ENCODE assay signal across 2 cellular contexts in genomic region chr3:77530870-77531269, GRCh38.
TF ChIP-seq lines count a peak whose summit lies in the region.

No MANE protein-coding gene starts in this region.

TF ChIP-seq in IMR-90, 13 proteins besides CTCF, POLR2A, EP300 and RAD21 (continued from another document):
- TF ChIP-seq RFX5 (IDR thresholded peaks at IDR 0.05; ENCODE audit: low read depth, low read length), result no peak
- no peak for TF ChIP-seq MAFK (IDR thresholded peaks at IDR 0.05; ENCODE audit: low read depth, low read length)

TF ChIP-seq in HepG2, 621 proteins besides CTCF, POLR2A, EP300 and RAD21 (continued from another document):
- no peak for TF ChIP-seq ZNF746 (CRISPR knock-in tag; IDR thresholded peaks at IDR 0.05)
- no peak for TF ChIP-seq GPN1 (CRISPR knock-in tag; IDR thresholded peaks at IDR 0.05; ENCODE audit: borderline replicate concordance)
- TF ChIP-seq IRF2 (CRISPR knock-in tag; IDR thresholded peaks at IDR 0.05), result no peak
- TF ChIP-seq NR1H2 (CRISPR knock-in tag; IDR thresholded peaks at IDR 0.05; ENCODE audit: borderline replicate concordance, low read depth), result no peak
- TF ChIP-seq E2F2 (CRISPR knock-in tag; IDR thresholded peaks at IDR 0.05; ENCODE audit: borderline replicate concordance), result no peak
- no peak for TF ChIP-seq AHDC1 (CRISPR knock-in tag; IDR thresholded peaks at IDR 0.05; ENCODE audit: borderline replicate concordance)
- TF ChIP-seq RFX5 (IDR thresholded peaks at IDR 0.05; ENCODE audit: low read depth, low read length), result no peak
- TF ChIP-seq NFE2 (CRISPR knock-in tag; IDR thresholded peaks at IDR 0.05), result no peak
- TF ChIP-seq ZNF709 (CRISPR knock-in tag; IDR thresholded peaks at IDR 0.05), result no peak
- no peak for TF ChIP-seq ZNF775 (CRISPR knock-in tag; IDR thresholded peaks at IDR 0.05; ENCODE audit: borderline replicate concordance)
- no peak for TF ChIP-seq NKX3-1 (CRISPR knock-in tag; IDR thresholded peaks at IDR 0.05)
- TF ChIP-seq BORCS8-MEF2B (CRISPR knock-in tag; IDR thresholded peaks at IDR 0.05), result no peak
- no peak for TF ChIP-seq GTF2F1 (IDR thresholded peaks at IDR 0.05; ENCODE audit: low read length)
TF ChIP-seq in HepG2: peak in this region for 0.
